8 cellular contexts compared by ENCODE assay signal in the genomic region with DNA sequence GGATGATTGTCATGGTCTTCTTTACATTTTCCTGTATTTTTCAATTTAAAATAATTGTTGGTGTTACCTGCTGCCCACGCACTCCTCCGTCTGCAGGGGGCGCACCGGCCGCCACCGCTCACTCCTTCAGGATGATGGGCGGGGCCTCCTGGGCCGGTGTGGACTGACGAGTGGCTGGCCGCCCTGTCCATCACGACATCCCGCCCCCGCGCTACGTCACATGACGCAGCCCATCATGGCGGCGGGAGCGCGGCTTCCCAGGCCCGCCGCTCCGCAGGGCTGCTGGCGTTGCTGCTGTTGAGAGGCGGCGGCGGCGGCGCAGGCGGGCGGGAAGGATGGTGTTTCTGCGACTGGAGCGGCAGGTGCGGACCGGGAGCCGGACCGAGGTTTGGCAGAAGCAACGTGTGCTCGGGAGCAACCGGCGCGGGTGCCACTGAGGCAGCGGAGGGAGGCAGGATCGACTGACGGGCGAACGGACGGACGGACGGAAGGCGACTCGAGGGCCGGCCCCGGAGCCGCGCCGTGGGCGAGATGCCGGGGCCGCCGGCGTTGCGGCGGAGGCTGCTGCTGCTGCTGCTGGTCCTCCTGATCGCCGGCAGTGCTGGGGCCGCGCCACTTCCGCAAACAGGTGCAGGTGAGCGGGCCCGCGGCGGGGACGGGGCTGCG. TPM values are rescaled to one million over a fixed set of nuclear protein-coding genes. Genes with fewer than 3 reads are reported as not detected.
DNase-seq lines count a peak whose midpoint lies in the region; ATAC-seq, FAIRE-seq and TF ChIP-seq lines count a peak whose summit lies in the region.

A gene (plus strand): TSS at position 216 of the 666 bp plus-strand sequence. CDS start 316 bp downstream, at position 532.

- no peaks in the 10 kb centered on the region for H4K20me1 ChIP-seq in keratinocyte (ENCODE audit: control insufficient read depth, extremely low read depth, insufficient read depth, low read length)

- no peaks in the 10 kb centered on the region for H3K9me1 ChIP-seq in keratinocyte (ENCODE audit: control insufficient read depth, extremely low read depth, insufficient read depth, low read length)

- H3K9me3 ChIP-seq in keratinocyte (ENCODE audit: control insufficient read depth, low read depth, low read length): no peaks in the 10 kb centered on the region

- in situ Hi-C loops in GM18951 (cut with MboI; ENCODE audit: low sequenced_read_pairs, unreplicated experiment): no loop called here

- peaks cover 50% of the 10 kb centered on the region for H3K79me2 ChIP-seq in keratinocyte (ENCODE audit: control insufficient read depth, insufficient read depth, low read length)

- no peaks in the 10 kb centered on the region for H3K36me3 ChIP-seq in keratinocyte (ENCODE audit: control insufficient read depth in 2 of 2, extremely low read depth in 1 of 2, insufficient read depth in 2 of 2, low read length in 2 of 2)

- peak; percentile 88 for DNase-seq in AG10803 (ENCODE audit: low read depth)
- DNase-seq in NCI-H345 (lab: John Stamatoyannopoulos, UW): peak; percentile 90
- peak; percentile 88 for DNase-seq in activated CD4-positive, CD25-positive, alpha-beta regulatory T cell treated with anti-CD3 and anti-CD28 coated beads, Interleukin-2, amount 50 U/mL, for 16 hours (ENCODE audit: low read depth, low spot score)
- peak; percentile 92 for DNase-seq in cerebellar cortex (ENCODE audit: low spot score)
- peak; percentile 33 for DNase-seq in keratinocyte (ENCODE audit: low read depth, low spot score)
- DNase-seq in stimulated activated CD4-positive, alpha-beta T cell treated with anti-CD3 and anti-CD28 coated beads, Interleukin-15, amount 100 ng/mL, for 1 hour (ENCODE audit: low read depth in 1 of 2, low spot score in 1 of 2): peak; percentile 95 to 97

- peak within 1 kb of the TSS; percentile 81 for H3K27ac ChIP-seq in keratinocyte (ENCODE audit: control insufficient read depth, insufficient read depth, low read length)

- H3K9ac ChIP-seq in keratinocyte (ENCODE audit: control insufficient read depth, extremely low read depth, insufficient read depth, low read length): peak within 1 kb of the TSS; percentile 85

- TF ChIP-seq POLR2A in GM18951 (IDR thresholded peaks at IDR 0.05; ENCODE audit: extremely low read depth, insufficient read depth, insufficient read length): peak; percentile 94

- ATAC-seq in HG03196 (IDR thresholded peaks at IDR 0.05; ENCODE audit: unreplicated experiment): peak; percentile 99

- peak within 1 kb of the TSS; percentile 88 for H2AFZ ChIP-seq in keratinocyte (ENCODE audit: control insufficient read depth, low read length)

- no peaks in the 10 kb centered on the region for H3K27me3 ChIP-seq in keratinocyte (ENCODE audit: control insufficient read depth, extremely low read depth, insufficient read depth, low read length)

- H3K4me2 ChIP-seq in keratinocyte (ENCODE audit: control insufficient read depth, extremely low read depth, insufficient read depth, low read depth, low read length): peak within 1 kb of the TSS; percentile 93

- FAIRE-seq in keratinocyte (lab: Jason Lieb, UNC): no peak

- H3K4me1 ChIP-seq in keratinocyte (ENCODE audit: control insufficient read depth, extremely low read depth, insufficient read depth, low read length): peaks cover 11% of the 10 kb centered on the region

- TF ChIP-seq CTCF in AG10803 (conservative IDR thresholded peaks at IDR 0.05; ENCODE audit: low read length) (peak; percentile 81), keratinocyte (optimal IDR thresholded peaks at IDR 0.05 in 1 of 3, IDR thresholded peaks at IDR 0.05 in 1 of 3, conservative IDR thresholded peaks at IDR 0.05 in 1 of 3; ENCODE audit: extremely low read depth in 1 of 3, insufficient read depth in 2 of 3, low read length in 3 of 3) (peak; percentile 78 to 92 (median 90))

- peak within 1 kb of the TSS; percentile 76 for H3K4me3 ChIP-seq in AG10803 (ENCODE audit: low read length)
- H3K4me3 ChIP-seq in keratinocyte (ENCODE audit: control insufficient read depth in 2 of 3, extremely low read depth in 1 of 3, insufficient read depth in 2 of 3, low read depth in 1 of 3, low read length in 3 of 3): peak within 1 kb of the TSS; percentile 88 to 99 (median 95)

- dilution Hi-C loops in keratinocyte (cut with MboI; ENCODE audit: extremely low pct_ligation_motif_present, low sequenced_read_pairs): no loop called here

RNA-seq across cellular contexts. Expression of the gene that starts here (rescaled TPM):
- polyA plus RNA-seq in keratinocyte: 3.7 to 10.2 TPM (median 6.6 TPM) in 3 replicates
- 9.0 TPM for polyA plus RNA-seq in keratinocyte (2011; ENCODE audit: low read depth)
- 2.3 and 3.2 TPM in 2 replicates for polyA plus RNA-seq in keratinocyte (2011; cell fraction: cytosol; rRNA removed)
- 20.5 and 22.1 TPM in 2 replicates for polyA plus RNA-seq in keratinocyte (2011; cell fraction: nucleus; rRNA removed)
- polyA plus RNA-seq in keratinocyte (2012; ENCODE audit: low replicate concordance): 8.2 and 10.4 TPM in 2 replicates
- polyA minus RNA-seq in keratinocyte: 9.9 to 19.6 TPM (median 12.2 TPM) in 3 replicates
- polyA minus RNA-seq in keratinocyte (2011; cell fraction: cytosol; rRNA and poly(A)+ RNA removed): 11.5 TPM
- polyA minus RNA-seq in keratinocyte (2011; cell fraction: nucleus; rRNA and poly(A)+ RNA removed): 30.8 and 39.6 TPM in 2 replicates

Comparison
In these comparisons a context has a peak if more than half of its experiments do, and no peak if none do; other contexts are left out.
1. Peak in every context shown above with its lines: DNase-seq, ATAC-seq, H3K4me3 ChIP-seq and H3K27ac ChIP-seq.
2. DNase-seq: peak in every context shown above with its lines; median percentile 96 in stimulated activated CD4-positive, alpha-beta T cell treated with anti-CD3 and anti-CD28 coated beads, Interleukin-15, amount 100 ng/mL, for 1 hour; 92 in cerebellar cortex; 90 in NCI-H345; 88 in AG10803; 88 in activated CD4-positive, CD25-positive, alpha-beta regulatory T cell treated with anti-CD3 and anti-CD28 coated beads, Interleukin-2, amount 50 U/mL, for 16 hours; 33 in keratinocyte.